ENCODE assay signal across 1 cellular context in genomic region chr6:56537223-56537770, GRCh38.
TF ChIP-seq lines count a peak whose summit lies in the region.

No MANE protein-coding gene starts in this region.

TF ChIP-seq in IMR-90, 13 proteins besides CTCF, POLR2A, EP300 and RAD21:
- TF ChIP-seq MXI1 (IDR thresholded peaks at IDR 0.05; ENCODE audit: borderline replicate concordance, low read depth, low read length) (no peak), RFX5 (IDR thresholded peaks at IDR 0.05; ENCODE audit: low read depth, low read length) (no peak), MAFK (IDR thresholded peaks at IDR 0.05; ENCODE audit: low read depth, low read length) (no peak), MAZ (IDR thresholded peaks at IDR 0.05; ENCODE audit: borderline replicate concordance, low read depth, low read length) (no peak), SMC3 (IDR thresholded peaks at IDR 0.05; ENCODE audit: low read depth, low read length) (no peak), CEBPB (IDR thresholded peaks at IDR 0.05; ENCODE audit: low read depth, low read length) (no peak)
